In the genomic region with DNA sequence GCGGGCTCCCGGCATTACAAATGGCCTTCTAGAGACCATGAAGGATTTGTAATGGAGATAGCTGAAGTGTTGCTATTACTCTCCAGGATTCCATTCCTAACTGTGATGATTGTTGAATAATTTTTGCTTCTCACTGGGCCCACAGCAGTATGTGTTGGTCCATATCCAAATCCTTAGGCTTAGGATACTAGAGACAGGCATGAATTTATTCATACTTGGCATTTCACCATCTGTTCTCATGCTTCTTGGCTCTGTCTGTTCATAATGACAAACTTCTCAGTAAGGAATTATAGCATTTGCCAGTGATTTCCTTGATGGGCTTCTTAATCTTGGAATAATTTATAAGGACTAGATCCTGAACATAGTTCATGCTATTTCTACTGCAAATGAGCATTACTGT, we compare ENCODE assay signal across 1 cellular context.
TF ChIP-seq lines count a peak whose summit lies in the region.

No MANE protein-coding gene starts in this region.

TF ChIP-seq in IMR-90, 13 proteins besides CTCF, POLR2A, EP300 and RAD21:
- TF ChIP-seq CEBPB (IDR thresholded peaks at IDR 0.05; ENCODE audit: low read depth, low read length) (no peak), ELK1 (IDR thresholded peaks at IDR 0.05; ENCODE audit: borderline replicate concordance, low read depth, low read length) (no peak), BHLHE40 (IDR thresholded peaks at IDR 0.05; ENCODE audit: low read depth, low read length) (no peak), RFX5 (IDR thresholded peaks at IDR 0.05; ENCODE audit: low read depth, low read length) (no peak), USF2 (IDR thresholded peaks at IDR 0.05; ENCODE audit: low read depth, low read length) (no peak), RCOR1 (IDR thresholded peaks at IDR 0.05; ENCODE audit: insufficient replicate concordance, low read length) (no peak), MXI1 (IDR thresholded peaks at IDR 0.05; ENCODE audit: borderline replicate concordance, low read depth, low read length) (no peak), MAFK (IDR thresholded peaks at IDR 0.05; ENCODE audit: low read depth, low read length) (no peak), FOS (IDR thresholded peaks at IDR 0.05; ENCODE audit: low read depth, low read length) (no peak), SMC3 (IDR thresholded peaks at IDR 0.05; ENCODE audit: low read depth, low read length) (no peak), MAZ (IDR thresholded peaks at IDR 0.05; ENCODE audit: borderline replicate concordance, low read depth, low read length) (no peak), CHD1 (IDR thresholded peaks at IDR 0.05; ENCODE audit: low read depth, low read length) (no peak), NFE2L2 (IDR thresholded peaks at IDR 0.05; ENCODE audit: low read depth, low read length) (no peak)
TF ChIP-seq in IMR-90: peak in this region for 0.
